8 cellular contexts compared by ENCODE assay signal in genomic region chr7:114930829-114931655, GRCh38. TPM values are rescaled to one million over a fixed set of nuclear protein-coding genes. Genes with fewer than 3 reads are reported as not detected.
DNase-seq lines count a peak whose midpoint lies in the region; ATAC-seq and TF ChIP-seq lines count a peak whose summit lies in the region.

No MANE protein-coding gene starts in this region.

- CTCF ChIA-PET in GM10248 (lab: Yijun Ruan, JAX): interaction anchor here (1.0 to 8.6 kb wide), 5 partner anchors 7 to 15 kb away, joined by 4 to 61 read pairs (median 14); no protein-coding TSS in a partner anchor

- POLR2A ChIA-PET in GM10248 (lab: Yijun Ruan, JAX): no interaction called here

- no peak for TF ChIP-seq CTCF in GM10248 (IDR thresholded peaks at IDR 0.05; ENCODE audit: control extremely low read depth, extremely low read depth, low read depth, missing control alignments)

- peak; percentile 43 for DNase-seq in RPMI7951 (ENCODE audit: low read depth)
- peak; percentile 19 for DNase-seq in middle frontal gyrus (ENCODE audit: extremely low spot score, low spot score)
- no peak for DNase-seq in NCI-H146 treated with DMSO at 0.1 percent for 48 hours (lab: John Stamatoyannopoulos, UW; ENCODE audit: unreplicated experiment)
- DNase-seq in HT-29 (ENCODE audit: low spot score): no peak
- no peak for DNase-seq in GM10248 (ENCODE audit: extremely low spot score)
- DNase-seq in activated CD8-positive, alpha-beta memory T cell treated with anti-CD3 and anti-CD28 coated beads for 24 hours: no peak

- ATAC-seq in GM18520 (IDR thresholded peaks at IDR 0.05; ENCODE audit: unreplicated experiment) (peak; percentile 26), HG02763 (IDR thresholded peaks at IDR 0.05; ENCODE audit: unreplicated experiment) (peak; percentile 42)

RNA-seq across cellular contexts. Expression of gene MDFIC, which starts 9.1 kb away (rescaled TPM):
- 30.8 and 38.1 TPM in 2 replicates for total RNA-seq in RPMI7951 (2014; rRNA removed; shearing (Covaris generic))
- not detected in 2 replicates for total RNA-seq in HT-29 (2014; rRNA removed; shearing (Covaris generic))

Comparison
In these comparisons a context has a peak if more than half of its experiments do, and no peak if none do; other contexts are left out.
1. DNase-seq: peak in RPMI7951 (single experiment) and middle frontal gyrus (single experiment); none in NCI-H146 treated with DMSO at 0.1 percent for 48 hours (single experiment), HT-29 (single experiment), GM10248 (single experiment) and activated CD8-positive, alpha-beta memory T cell treated with anti-CD3 and anti-CD28 coated beads for 24 hours (single experiment).
2. RNA of gene MDFIC, which starts 9.1 kb away (total RNA-seq): 30.8 to 38.1 TPM in RPMI7951; not detected in HT-29; every median in the first group is over 10 times any median in the second.